8 cellular contexts compared by ENCODE assay signal in genomic region chr3:127942613-127943012, GRCh38.
"Had no signal": no experiment of that assay in that cellular context is flagged by ENCODE, and none has a peak within 500 bp of the region (broad histone marks: within the 10 kb centered on the region; RNA-seq: fewer than 3 reads in every experiment).

No MANE protein-coding gene starts in this region.

- FAIRE-seq: H1, H54, HepG2 had no signal

- DNase-seq: H9, HCEC 1CT, HFFc6, KG1 had no signal

- ATAC-seq: GM23338, HepG2 had no signal
